ENCODE assay signal across 8 cellular contexts in genomic region chr11:96341237-96342130, GRCh38. TPM values are rescaled to one million over a fixed set of nuclear protein-coding genes. Genes with fewer than 3 reads are reported as not detected.
DNase-seq lines count a peak whose midpoint lies in the region; ATAC-seq lines count a peak whose summit lies in the region.

No MANE protein-coding gene starts in this region.

- H3K9me2 ChIP-seq in Karpas-422 (replicated peaks; ENCODE audit: insufficient read depth, low read length) = no peaks in the 10 kb centered on the region

- H3K36me3 ChIP-seq in BLaER1 (no peaks in the 10 kb centered on the region), Karpas-422 (ENCODE audit: insufficient read depth, low read length) (no peaks in the 10 kb centered on the region), mesodermal cell (ENCODE audit: control insufficient read depth, insufficient read depth, low read length) (peaks cover 25% of the 10 kb centered on the region)

- H3K9ac ChIP-seq in BLaER1 (no peak overlapping the region), Karpas-422 (ENCODE audit: low read length) (peak overlapping the region; percentile 61)

- peaks cover 30% of the 10 kb centered on the region for H3K27me3 ChIP-seq in BLaER1
- H3K27me3 ChIP-seq in Karpas-422 (ENCODE audit: low read length) = no peaks in the 10 kb centered on the region; the same call in 1 of the 2 replicates

- WGBS in mesodermal cell (ENCODE audit: insufficient coverage in 2 of 2), 2 experiments = 69 to 82% methylated on average over 11 to 18 of the region's 26 CpGs

- no peak overlapping the region for H3K27ac ChIP-seq in BLaER1
- no peak overlapping the region for H3K27ac ChIP-seq in Karpas-422 (ENCODE audit: low read length)
- H3K27ac ChIP-seq in mesodermal cell (ENCODE audit: low read depth, low read length, severe bottlenecking) = no peak overlapping the region

- H3K4me1 ChIP-seq in BLaER1 (peaks cover 23% of the 10 kb centered on the region), Karpas-422 (ENCODE audit: low read length) (peaks cover 37% of the 10 kb centered on the region), mesodermal cell (ENCODE audit: control insufficient read depth, insufficient read depth, low read length, poor library complexity, severe bottlenecking) (peaks cover 44% of the 10 kb centered on the region)

- H3K79me2 ChIP-seq in Karpas-422 (ENCODE audit: low read length) = no peaks in the 10 kb centered on the region

- ATAC-seq in GM21360 (IDR thresholded peaks at IDR 0.05; ENCODE audit: unreplicated experiment) = peak; percentile 35

- H4K20me1 ChIP-seq in BLaER1 (no peaks in the 10 kb centered on the region), Karpas-422 (ENCODE audit: insufficient read depth, low read depth, low read length) (no peaks in the 10 kb centered on the region)

- H3K9me3 ChIP-seq in BLaER1 (no peaks in the 10 kb centered on the region), Karpas-422 (ENCODE audit: low read length) (no peaks in the 10 kb centered on the region), mesodermal cell (ENCODE audit: control insufficient read depth, low read length) (no peaks in the 10 kb centered on the region)

- peak; percentile 77 for DNase-seq in Karpas-422
- peak; percentile 61 to 67 for DNase-seq in activated CD4-positive, alpha-beta T cell treated with anti-CD3 and anti-CD28 coated beads, Interleukin-2, amount 50 U/mL, for 48 hours
- peak; percentile 65 for DNase-seq in effector CD8-positive, alpha-beta T cell (lab: John Stamatoyannopoulos, UW)
- DNase-seq in stimulated activated CD8-positive, alpha-beta memory T cell treated with anti-CD3 and anti-CD28 coated beads, Interleukin-7, amount 100 ng/mL, for 24 hours (ENCODE audit: low read depth) = peak; percentile 37
- no peak for DNase-seq in Kasumi-1 (lab: John Stamatoyannopoulos, UW)

- H3K4me3 ChIP-seq in BLaER1 = no peak overlapping the region
- peak overlapping the region; percentile 69 for H3K4me3 ChIP-seq in Karpas-422 (ENCODE audit: low read length)
- H3K4me3 ChIP-seq in mesodermal cell (ENCODE audit: extremely low read depth, insufficient read depth, low read length, poor library complexity, severe bottlenecking) = peak overlapping the region; percentile 79

- peak overlapping the region; percentile 85; the same call in 1 of the 2 replicates for H2AFZ ChIP-seq in Karpas-422 (ENCODE audit: low read length)

- H3K4me2 ChIP-seq in BLaER1 (peak overlapping the region; percentile 85), Karpas-422 (ENCODE audit: low read depth, low read length, poor library complexity, severe bottlenecking) (peak overlapping the region; percentile 89)

RNA-seq across cellular contexts. Expression of gene MAML2, which starts 1.5 kb away (rescaled TPM):
- total RNA-seq in Karpas-422 (2014; rRNA removed; shearing (Covaris generic); ENCODE audit: low replicate concordance) = 0.11 and 0.18 TPM in 2 replicates
- polyA plus RNA-seq in mesodermal cell (2013, experiment 1 of 2) = 28.1 TPM
- 22.3 TPM for polyA plus RNA-seq in mesodermal cell (2013, experiment 2 of 2)

RNA-seq across cellular contexts. Expression of gene CCDC82, which starts 48.2 kb away (rescaled TPM):
- 39.4 and 88.6 TPM in 2 replicates for total RNA-seq in Karpas-422 (2014; rRNA removed; shearing (Covaris generic); ENCODE audit: low replicate concordance)
- 33.1 TPM for polyA plus RNA-seq in mesodermal cell (2013, experiment 1 of 2)
- polyA plus RNA-seq in mesodermal cell (2013, experiment 2 of 2) = 35.5 TPM

RNA-seq across cellular contexts. Expression of gene JRKL, which starts 48.3 kb away (rescaled TPM):
- 17.4 and 18.6 TPM in 2 replicates for total RNA-seq in Karpas-422 (2014; rRNA removed; shearing (Covaris generic); ENCODE audit: low replicate concordance)
- 7.6 TPM for polyA plus RNA-seq in mesodermal cell (2013, experiment 1 of 2)
- 9.4 TPM for polyA plus RNA-seq in mesodermal cell (2013, experiment 2 of 2)

Comparison
In these comparisons a context has a peak if more than half of its experiments do, and no peak if none do; other contexts are left out.
1. DNase-seq: peak in Karpas-422 (single experiment), activated CD4-positive, alpha-beta T cell treated with anti-CD3 and anti-CD28 coated beads, Interleukin-2, amount 50 U/mL, for 48 hours (2 of 2), effector CD8-positive, alpha-beta T cell (single experiment) and stimulated activated CD8-positive, alpha-beta memory T cell treated with anti-CD3 and anti-CD28 coated beads, Interleukin-7, amount 100 ng/mL, for 24 hours (single experiment); none in Kasumi-1 (0 of 2).